ENCODE assay signal across 8 cellular contexts in genomic region chr4:25031077-25031606, GRCh38. TPM values are rescaled to one million over a fixed set of nuclear protein-coding genes. Genes with fewer than 3 reads are reported as not detected.
DNase-seq lines count a peak whose midpoint lies in the region; ATAC-seq and TF ChIP-seq lines count a peak whose summit lies in the region.

No MANE protein-coding gene starts in this region.

- CTCF ChIA-PET in GM10248 (lab: Yijun Ruan, JAX): no interaction called here

- no peak for TF ChIP-seq POLR2A in prostate gland (IDR thresholded peaks at IDR 0.05)

- peaks cover 45% of the 10 kb centered on the region for H3K27me3 ChIP-seq in NT2/D1 (ENCODE audit: insufficient read depth, insufficient read length)
- H3K27me3 ChIP-seq in prostate gland (replicated peaks; ENCODE audit: insufficient read depth): no peaks in the 10 kb centered on the region

- intact Hi-C loops in prostate gland (cut with DNase I): no loop called here

- DNase-seq in GM10248 (ENCODE audit: extremely low spot score) (peak; percentile 22), NT2/D1 (ENCODE audit: low read depth, low spot score) (no peak), glomerular visceral epithelial cell (ENCODE audit: extremely low spot score) (peak; percentile 38), prostate gland (ENCODE audit: low spot score) (no peak)
- DNase-seq in stimulated activated naive CD4-positive, alpha-beta T cell (lab: John Stamatoyannopoulos, UW): no peak

- H3K27ac ChIP-seq in prostate gland: no peak overlapping the region

- H3K9me3 ChIP-seq in NT2/D1 (ENCODE audit: insufficient read depth, low read length): no peaks in the 10 kb centered on the region
- no peaks in the 10 kb centered on the region for H3K9me3 ChIP-seq in prostate gland

- peak overlapping the region; percentile 62 for H3K9ac ChIP-seq in NT2/D1 (ENCODE audit: insufficient read length, low read depth)

- peak overlapping the region; percentile 55 for H3K4me3 ChIP-seq in NT2/D1 (ENCODE audit: insufficient read length, low read depth)
- H3K4me3 ChIP-seq in prostate gland: peak overlapping the region; percentile 39 to 40

- H3K4me1 ChIP-seq in NT2/D1 (ENCODE audit: insufficient read depth, insufficient read length) (peaks cover 8% of the 10 kb centered on the region), prostate gland (replicated peaks) (no peaks in the 10 kb centered on the region)

- POLR2A ChIA-PET in GM10248 (lab: Yijun Ruan, JAX): no interaction called here

- H3K36me3 ChIP-seq in NT2/D1 (ENCODE audit: insufficient read depth, insufficient read length, low read length) (no peaks in the 10 kb centered on the region), prostate gland (no peaks in the 10 kb centered on the region)

- ATAC-seq in HG02610 (IDR thresholded peaks at IDR 0.05; ENCODE audit: unreplicated experiment) (no peak), GM18870 (IDR thresholded peaks at IDR 0.05; ENCODE audit: unreplicated experiment) (no peak)
- no peak for ATAC-seq in activated CD4-positive, CD25-positive, alpha-beta regulatory T cell treated with anti-CD3 and anti-CD28 coated beads, Interleukin-2, amount 50 U/mL, for 24 hours

- no peak for TF ChIP-seq CTCF in GM10248 (IDR thresholded peaks at IDR 0.05; ENCODE audit: control extremely low read depth, extremely low read depth, low read depth, missing control alignments)
- no peak for TF ChIP-seq CTCF in prostate gland (IDR thresholded peaks at IDR 0.05)

- 9% methylated on average over 16 of the region's 25 CpGs for WGBS in prostate gland

RNA-seq across cellular contexts. Expression of gene LGI2, which starts 0.4 kb away (rescaled TPM):
- 1 to 10 TPM in 1 of 2 donors, under 1 TPM in 1; 0.05 to 2.8 TPM for total RNA-seq in prostate gland

Comparison
In these comparisons a context has a peak if more than half of its experiments do, and no peak if none do; other contexts are left out.
1. DNase-seq: peak in GM10248 (single experiment) and glomerular visceral epithelial cell (single experiment); none in NT2/D1 (single experiment), prostate gland (single experiment) and stimulated activated naive CD4-positive, alpha-beta T cell (0 of 6).